30 cellular contexts compared by ENCODE assay signal in genomic region chr5:7628820-7629219, GRCh38.
"Had no signal": no experiment of that assay in that cellular context is flagged by ENCODE, and none has a peak within 500 bp of the region (broad histone marks: within the 10 kb centered on the region; RNA-seq: fewer than 3 reads in every experiment).

No MANE protein-coding gene starts in this region.

- H3K36me3 ChIP-seq: brain microvascular endothelial cell, heart left ventricle had no signal

- H3K4me1 ChIP-seq: heart left ventricle had no signal

- H3K4me1 Mint-ChIP-seq: activated B cell treated with CpG ODN at 0.5 μM for 24 hours; activated T-helper 17 cell treated with anti-CD3 and anti-CD28 coated beads, Interleukin-2, amount 50 U/mL, for 72 hours; central memory CD8-positive, alpha-beta T cell; endodermal cell; T-helper 17 cell had no signal

- H3K4me3 ChIP-seq: coronary artery, dorsolateral prefrontal cortex, heart left ventricle had no signal

- DNase-seq: activated B cell treated with CpG ODN at 0.5 μM for 24 hours; activated CD4-positive, alpha-beta T cell treated with anti-CD3 and anti-CD28 coated beads for 48 hours; activated CD4-positive, alpha-beta T cell treated with anti-CD3 and anti-CD28 coated beads, Interleukin-2, amount 50 U/mL, for 1 hour; activated CD4-positive, alpha-beta T cell treated with anti-CD3 and anti-CD28 coated beads, Interleukin-2, amount 50 U/mL, for 48 hours; activated CD8-positive, alpha-beta memory T cell treated with anti-CD3 and anti-CD28 coated beads for 24 hours; activated CD8-positive, alpha-beta T cell treated with anti-CD3 and anti-CD28 coated beads for 36 hours; activated effector memory CD4-positive, alpha-beta T cell treated with Interleukin-2 at 50 U/mL for 16 hours; activated gamma-delta T cell treated with Interleukin-2 at 50 U/mL for 16 hours; activated naive CD4-positive, alpha-beta T cell treated with anti-CD3 and anti-CD28 coated beads, Interleukin-2, amount 50 U/mL, for 16 hours; activated naive CD4-positive, alpha-beta T cell treated with Interleukin-2 at 50 U/mL for 16 hours; activated T-cell treated with anti-CD3 and anti-CD28 coated beads, Interleukin-2, amount 50 U/mL, for 4 hours; amniotic stem cell; anterior cingulate cortex; brain microvascular endothelial cell; dorsolateral prefrontal cortex; effector memory CD4-positive, alpha-beta T cell; endodermal cell; foreskin fibroblast; heart left ventricle; T-helper 1 cell; T-helper 17 cell; T1000 had no signal

- H3K36me3 Mint-ChIP-seq: activated naive CD8-positive, alpha-beta T cell had no signal

- H3K27me3 ChIP-seq: brain microvascular endothelial cell, dorsolateral prefrontal cortex, heart left ventricle had no signal

- H3K27ac ChIP-seq: brain microvascular endothelial cell, coronary artery, heart left ventricle had no signal

- H3K9me3 ChIP-seq: heart left ventricle had no signal

- H3K9me3 Mint-ChIP-seq: activated B cell treated with CpG ODN at 0.5 μM for 24 hours; activated CD8-positive, alpha-beta T cell treated with anti-CD3 and anti-CD28 coated beads for 36 hours; endodermal cell; T-helper 2 cell treated with Interferon-gamma antibody and Interleukin-4, amounts not matched to agents 5 μg/mL and 100 μg/mL, for 36 hours had no signal

- H3K27ac Mint-ChIP-seq: activated B cell treated with CpG ODN at 0.5 μM for 24 hours; activated CD8-positive, alpha-beta T cell treated with anti-CD3 and anti-CD28 coated beads for 36 hours; activated naive CD8-positive, alpha-beta T cell; activated T-helper 17 cell treated with anti-CD3 and anti-CD28 coated beads, Interleukin-2, amount 50 U/mL, for 72 hours; dendritic cell treated with granulocyte-macrophage colony-stimulating factor and Interleukin-4, amounts not matched to agents 40 ng/mL and 50 ng/mL, for 4 days; endodermal cell; T-helper 17 cell; T-helper 2 cell treated with Interferon-gamma antibody and Interleukin-4, amounts not matched to agents 5 μg/mL and 100 μg/mL, for 36 hours had no signal

- ATAC-seq: activated CD4-positive, CD25-positive, alpha-beta regulatory T cell treated with anti-CD3 and anti-CD28 coated beads, Interleukin-2, amount 50 U/mL, for 24 hours; activated CD8-positive, alpha-beta T cell treated with anti-CD3 and anti-CD28 coated beads for 36 hours; activated T-cell treated with anti-CD3 and anti-CD28 coated beads, Interleukin-2, amount 50 U/mL, for 4 hours; activated T-helper 17 cell treated with anti-CD3 and anti-CD28 coated beads, Interleukin-2, amount 50 U/mL, for 72 hours; esophagus mucosa; heart left ventricle; T-helper 17 cell had no signal

- H3K27me3 Mint-ChIP-seq: activated B cell treated with CpG ODN at 0.5 μM for 24 hours; activated naive CD8-positive, alpha-beta T cell; central memory CD8-positive, alpha-beta T cell; dendritic cell treated with granulocyte-macrophage colony-stimulating factor and Interleukin-4, amounts not matched to agents 40 ng/mL and 50 ng/mL, for 4 days had no signal

- H3K4me3 Mint-ChIP-seq: activated B cell treated with CpG ODN at 0.5 μM for 24 hours; activated CD8-positive, alpha-beta T cell treated with anti-CD3 and anti-CD28 coated beads for 36 hours; activated naive CD8-positive, alpha-beta T cell; activated T-cell treated with anti-CD3 and anti-CD28 coated beads, Interleukin-2, amount 50 U/mL, for 4 hours; activated T-helper 17 cell treated with anti-CD3 and anti-CD28 coated beads, Interleukin-2, amount 50 U/mL, for 72 hours; central memory CD8-positive, alpha-beta T cell; dendritic cell treated with granulocyte-macrophage colony-stimulating factor and Interleukin-4, amounts not matched to agents 40 ng/mL and 50 ng/mL, for 4 days; endodermal cell; T-helper 17 cell; T-helper 2 cell treated with Interferon-gamma antibody and Interleukin-4, amounts not matched to agents 5 μg/mL and 100 μg/mL, for 36 hours had no signal
